8 cellular contexts compared by ENCODE assay signal in genomic region chr12:122021193-122021821, GRCh38. TPM values are rescaled to one million over a fixed set of nuclear protein-coding genes. Genes with fewer than 3 reads are reported as not detected.
DNase-seq lines count a peak whose midpoint lies in the region; ATAC-seq and TF ChIP-seq lines count a peak whose summit lies in the region.

No MANE protein-coding gene starts in this region.

- peak overlapping the region; percentile 84 to 96 (median 86) for H3K27ac ChIP-seq in gastrocnemius medialis

- peaks cover 21% of the 10 kb centered on the region for H3K27me3 Mint-ChIP-seq in activated naive CD8-positive, alpha-beta T cell treated with anti-CD3 and anti-CD28 coated beads, Interleukin-2, amount 50 U/mL, for 24 hours

- TF ChIP-seq CTCF in gastrocnemius medialis (IDR thresholded peaks at IDR 0.05 in 4 of 5, conservative IDR thresholded peaks at IDR 0.05 in 1 of 5) = no peak

- H3K9me3 ChIP-seq in gastrocnemius medialis = no peaks in the 10 kb centered on the region

- H3K27ac Mint-ChIP-seq in activated naive CD8-positive, alpha-beta T cell treated with anti-CD3 and anti-CD28 coated beads, Interleukin-2, amount 50 U/mL, for 24 hours = peak overlapping the region; percentile 67

- peaks cover 14% of the 10 kb centered on the region for H3K4me1 Mint-ChIP-seq in activated naive CD8-positive, alpha-beta T cell treated with anti-CD3 and anti-CD28 coated beads, Interleukin-2, amount 50 U/mL, for 24 hours

- peak overlapping the region; percentile 68 to 83 (median 76) for H3K4me3 ChIP-seq in gastrocnemius medialis

- intact Hi-C loops in gastrocnemius medialis (cut with DNase I; ENCODE audit: low total_unique reads) = loop anchor here (5.0 kb wide), 2 partner anchors 104 to 224 kb away; partner anchors contain the start of gene CFAP251

- H3K4me1 ChIP-seq in gastrocnemius medialis = peaks cover 16 to 30% of the 10 kb centered on the region in 2 donors

- in situ Hi-C loops in gastrocnemius medialis (cut with MboI; ENCODE audit: low sequenced_read_pairs in 4 of 4) = no loop called here

- no peaks in the 10 kb centered on the region for H3K9me3 Mint-ChIP-seq in activated naive CD8-positive, alpha-beta T cell treated with anti-CD3 and anti-CD28 coated beads, Interleukin-2, amount 50 U/mL, for 24 hours

- peak; percentile 15 for ATAC-seq in activated naive CD8-positive, alpha-beta T cell treated with anti-CD3 and anti-CD28 coated beads, Interleukin-2, amount 50 U/mL, for 24 hours
- no peak for ATAC-seq in gastrocnemius medialis
- ATAC-seq in HG03280 (IDR thresholded peaks at IDR 0.05; ENCODE audit: unreplicated experiment) = no peak

- H3K4me3 Mint-ChIP-seq in activated naive CD8-positive, alpha-beta T cell treated with anti-CD3 and anti-CD28 coated beads, Interleukin-2, amount 50 U/mL, for 24 hours = peak overlapping the region; percentile 80

- no peaks in the 10 kb centered on the region for H3K36me3 Mint-ChIP-seq in activated naive CD8-positive, alpha-beta T cell treated with anti-CD3 and anti-CD28 coated beads, Interleukin-2, amount 50 U/mL, for 24 hours (ENCODE audit: low read depth)

- TF ChIP-seq POLR2A in gastrocnemius medialis (IDR thresholded peaks at IDR 0.05) = no peak

- H3K27me3 ChIP-seq in gastrocnemius medialis = no peaks in the 10 kb centered on the region

- DNase-seq in DMS79 treated with DMSO at 0.1 percent for 48 hours (lab: John Stamatoyannopoulos, UW) = peak; percentile 41
- peak; percentile 25 to 26 for DNase-seq in Kasumi-1 (lab: John Stamatoyannopoulos, UW)
- no peak for DNase-seq in activated naive CD8-positive, alpha-beta T cell treated with anti-CD3 and anti-CD28 coated beads, Interleukin-2, amount 50 U/mL, for 24 hours
- DNase-seq in hepatic stellate cell (ENCODE audit: low spot score) = peak; percentile 50
- no peak for DNase-seq in gastrocnemius medialis
- no peak for DNase-seq in COLO829 (ENCODE audit: low spot score)
- DNase-seq in NCI-H524 treated with DMSO at 0.1 percent for 48 hours (lab: John Stamatoyannopoulos, UW) = no peak

- no peaks in the 10 kb centered on the region for H3K36me3 ChIP-seq in gastrocnemius medialis

RNA-seq across cellular contexts. Expression of gene BCL7A, which starts 0.4 kb away (rescaled TPM):
- 10 to 100 TPM in 3 of 4 donors, 1 to 10 TPM in 1; 9.8 to 23.5 (median 13.7) TPM for total RNA-seq in gastrocnemius medialis

RNA-seq across cellular contexts. Expression of gene MLXIP, which starts 57.2 kb away (rescaled TPM):
- 10 to 100 TPM; 36.6 to 89.4 (median 79.7) TPM for total RNA-seq in gastrocnemius medialis

Comparison
In these comparisons a context has a peak if more than half of its experiments do, and no peak if none do; other contexts are left out.
1. DNase-seq: peak in DMS79 treated with DMSO at 0.1 percent for 48 hours (single experiment), Kasumi-1 (2 of 2) and hepatic stellate cell (single experiment); none in activated naive CD8-positive, alpha-beta T cell treated with anti-CD3 and anti-CD28 coated beads, Interleukin-2, amount 50 U/mL, for 24 hours (single experiment), gastrocnemius medialis (0 of 2), COLO829 (single experiment) and NCI-H524 treated with DMSO at 0.1 percent for 48 hours (single experiment).